In genomic region chr6:133774356-133774755, GRCh38 we compare ENCODE assay signal across 10 cellular contexts.
A peak's percentile ranks its signal among the peaks of the same experiment; 100 is the strongest.
DNase-seq lines count a peak whose midpoint lies in the region; ATAC-seq lines count a peak whose summit lies in the region.
"Had no signal": no experiment of that assay in that cellular context is flagged by ENCODE, and none has a peak within 500 bp of the region (broad histone marks: within the 10 kb centered on the region; RNA-seq: fewer than 3 reads in every experiment).

No MANE protein-coding gene starts in this region.

- H3K4me1 Mint-ChIP-seq in CD8-positive, alpha-beta memory T cell, result peaks cover 0 to 1% (median 0%) of the 10 kb centered on the region in 3 donors

- CTCF ChIA-PET in CD8-positive, alpha-beta memory T cell (lab: Charles Lee), result no interaction called here

- POLR2A ChIA-PET in CD8-positive, alpha-beta memory T cell (lab: Charles Lee), result no interaction called here

- no peaks in the 10 kb centered on the region for H3K27me3 ChIP-seq in CD8-positive, alpha-beta memory T cell (ENCODE audit: insufficient read depth, low read length, poor library complexity, severe bottlenecking)
- H3K27me3 ChIP-seq: thyroid gland had no signal

- H3K27ac Mint-ChIP-seq in activated naive CD4-positive, alpha-beta T cell treated with anti-CD3 and anti-CD28 coated beads, Interleukin-2, amount 50 U/mL, for 72 hours, result peak overlapping the region in 1 of 2 donors; percentile 57
- no peak overlapping the region for H3K27ac Mint-ChIP-seq in CD8-positive, alpha-beta memory T cell

- peaks cover 0 to 2% of the 10 kb centered on the region in 2 donors for H3K27me3 Mint-ChIP-seq in CD8-positive, alpha-beta memory T cell

- peak; percentile 35 to 40 for ATAC-seq in activated naive CD4-positive, alpha-beta T cell treated with anti-CD3 and anti-CD28 coated beads, Interleukin-2, amount 50 U/mL, for 72 hours
- ATAC-seq in esophagus mucosa, result no peak

- no peak overlapping the region for H3K4me3 ChIP-seq in CD8-positive, alpha-beta memory T cell (ENCODE audit: low read length)
- H3K4me3 ChIP-seq: thyroid gland had no signal

- no peaks in the 10 kb centered on the region for H3K4me1 ChIP-seq in CD8-positive, alpha-beta memory T cell (ENCODE audit: insufficient read depth, low read length)

- H3K4me3 Mint-ChIP-seq in CD8-positive, alpha-beta memory T cell, result no peak overlapping the region

- no peak overlapping the region for H3K27ac ChIP-seq in CD8-positive, alpha-beta memory T cell (ENCODE audit: low read depth, low read length)
- H3K27ac ChIP-seq: thyroid gland had no signal

- H3K9me3 Mint-ChIP-seq in activated naive CD4-positive, alpha-beta T cell treated with anti-CD3 and anti-CD28 coated beads, Interleukin-2, amount 50 U/mL, for 72 hours, result peaks cover 0 to 8% of the 10 kb centered on the region in 2 donors
- peaks cover 0 to 5% (median 2%) of the 10 kb centered on the region in 5 donors for H3K9me3 Mint-ChIP-seq in CD8-positive, alpha-beta memory T cell

- DNase-seq in activated naive CD4-positive, alpha-beta T cell treated with anti-CD3 and anti-CD28 coated beads, Interleukin-2, amount 50 U/mL, for 72 hours (ENCODE audit: low spot score in 2 of 2), result no peak
- DNase-seq in activated naive CD4-positive, alpha-beta T cell treated with Interleukin-2 at 50 U/mL for 16 hours, result no peak
- DNase-seq in OCI-M1 (lab: John Stamatoyannopoulos, UW) (peak; percentile 26), dermis microvascular lymphatic vessel endothelial cell (ENCODE audit: low read depth in 2 of 2) (peak; percentile 27 to 74), renal cortical epithelial cell (ENCODE audit: low read depth) (peak; percentile 49), HT-29 (ENCODE audit: low spot score) (no peak)
- DNase-seq in CD8-positive, alpha-beta memory T cell, result no peak
- DNase-seq: NCI-H1694 treated with DMSO at 0.1 percent for 48 hours, thyroid gland had no signal

- no peaks in the 10 kb centered on the region for H3K36me3 ChIP-seq in CD8-positive, alpha-beta memory T cell (ENCODE audit: insufficient read depth, low read length)
- H3K36me3 ChIP-seq: thyroid gland had no signal

- H3K9me3 ChIP-seq in CD8-positive, alpha-beta memory T cell (ENCODE audit: low read length), result no peaks in the 10 kb centered on the region
- H3K9me3 ChIP-seq: thyroid gland had no signal

- no peaks in the 10 kb centered on the region for H3K36me3 Mint-ChIP-seq in activated naive CD4-positive, alpha-beta T cell treated with anti-CD3 and anti-CD28 coated beads, Interleukin-2, amount 50 U/mL, for 72 hours
- H3K36me3 Mint-ChIP-seq in CD8-positive, alpha-beta memory T cell, result no peaks in the 10 kb centered on the region

Comparison
In these comparisons a context has a peak if more than half of its experiments do, and no peak if none do; other contexts are left out.
1. DNase-seq: peak in OCI-M1 (single experiment), dermis microvascular lymphatic vessel endothelial cell (2 of 2) and renal cortical epithelial cell (single experiment); none in activated naive CD4-positive, alpha-beta T cell treated with anti-CD3 and anti-CD28 coated beads, Interleukin-2, amount 50 U/mL, for 72 hours (0 of 2), activated naive CD4-positive, alpha-beta T cell treated with Interleukin-2 at 50 U/mL for 16 hours (single experiment), CD8-positive, alpha-beta memory T cell (0 of 5) and HT-29 (single experiment).